ENCODE assay signal across 28 cellular contexts in genomic region chr1:28278763-28279162, GRCh38.
"Had no signal": no experiment of that assay in that cellular context is flagged by ENCODE, and none has a peak within 500 bp of the region (broad histone marks: within the 10 kb centered on the region; RNA-seq: fewer than 3 reads in every experiment).

No MANE protein-coding gene starts in this region.

- H3K27ac ChIP-seq: brain microvascular endothelial cell, cardiac muscle cell, SK-N-MC had no signal

- H3K4me3 ChIP-seq: cardiac muscle cell, SK-N-MC had no signal

- H3K9me3 Mint-ChIP-seq: activated CD4-positive, alpha-beta T cell treated with anti-CD3 and anti-CD28 coated beads, Interleukin-2, amount 10 ng/mL, durations not matched to agents 24 days and 14 days; activated CD8-positive, alpha-beta T cell treated with anti-CD3 and anti-CD28 coated beads for 36 hours; activated naive CD8-positive, alpha-beta T cell treated with anti-CD3 and anti-CD28 coated beads for 36 hours; activated T-cell treated with anti-CD3 and anti-CD28 coated beads, Interleukin-2, amount 50 U/mL, for 72 hours; activated T-helper 17 cell treated with anti-CD3 and anti-CD28 coated beads, Interleukin-2, amount 50 U/mL, for 72 hours; central memory CD8-positive, alpha-beta T cell had no signal

- H3K27me3 Mint-ChIP-seq: activated CD4-positive, alpha-beta T cell treated with anti-CD3 and anti-CD28 coated beads, Interleukin-2, amount 10 ng/mL, durations not matched to agents 24 days and 14 days; activated CD8-positive, alpha-beta T cell treated with anti-CD3 and anti-CD28 coated beads for 36 hours; activated naive CD8-positive, alpha-beta T cell treated with anti-CD3 and anti-CD28 coated beads for 36 hours; activated T-helper 17 cell treated with anti-CD3 and anti-CD28 coated beads, Interleukin-2, amount 50 U/mL, for 72 hours; central memory CD8-positive, alpha-beta T cell; IgD-negative memory B cell had no signal

- H3K4me3 Mint-ChIP-seq: activated CD4-positive, alpha-beta T cell treated with anti-CD3 and anti-CD28 coated beads, Interleukin-2, amount 10 ng/mL, durations not matched to agents 24 days and 14 days; activated CD8-positive, alpha-beta T cell treated with anti-CD3 and anti-CD28 coated beads for 36 hours; activated naive CD8-positive, alpha-beta T cell treated with anti-CD3 and anti-CD28 coated beads for 36 hours; activated T-cell treated with anti-CD3 and anti-CD28 coated beads, Interleukin-2, amount 50 U/mL, for 72 hours; activated T-helper 17 cell treated with anti-CD3 and anti-CD28 coated beads, Interleukin-2, amount 50 U/mL, for 72 hours; central memory CD8-positive, alpha-beta T cell; IgD-negative memory B cell had no signal

- H3K27me3 ChIP-seq: brain microvascular endothelial cell, cardiac muscle cell had no signal

- DNase-seq: activated CD4-positive, alpha-beta T cell treated with anti-CD3 and anti-CD28 coated beads, Interleukin-2, amount 10 ng/mL, durations not matched to agents 24 days and 14 days; activated CD4-positive, alpha-beta T cell treated with anti-CD3 and anti-CD28 coated beads, Interleukin-2, amount 50 U/mL, for 4 hours; activated CD8-positive, alpha-beta T cell treated with anti-CD3 and anti-CD28 coated beads for 36 hours; activated effector memory CD4-positive, alpha-beta T cell treated with anti-CD3 and anti-CD28 coated beads, Interleukin-2, amount 50 U/mL, for 16 hours; activated naive CD4-positive, alpha-beta T cell; activated naive CD4-positive, alpha-beta T cell treated with anti-CD3 and anti-CD28 coated beads, Interleukin-2, amount 50 U/mL, for 16 hours; activated naive CD8-positive, alpha-beta T cell treated with anti-CD3 and anti-CD28 coated beads for 36 hours; activated T-cell treated with anti-CD3 and anti-CD28 coated beads, Interleukin-2, amount 50 U/mL, for 1 hour; activated T-cell treated with anti-CD3 and anti-CD28 coated beads, Interleukin-2, amount 50 U/mL, for 72 hours; amniotic stem cell; aorta; brain microvascular endothelial cell; KG1; MM.1S; MV-4-11; NCI-H1092; NCI-H1417 treated with DMSO at 0.1 percent for 48 hours; NCI-H187 treated with DMSO at 0.1 percent for 48 hours; NCI-H2081 treated with DMSO at 0.1 percent for 48 hours; NCI-H345; NCI-H524 treated with DMSO at 0.1 percent for 48 hours; Right ventricle myocardium superior; T1000 had no signal

- H3K4me1 Mint-ChIP-seq: activated naive CD8-positive, alpha-beta T cell treated with anti-CD3 and anti-CD28 coated beads for 36 hours; IgD-negative memory B cell had no signal

- H3K27ac Mint-ChIP-seq: activated CD4-positive, alpha-beta T cell treated with anti-CD3 and anti-CD28 coated beads, Interleukin-2, amount 10 ng/mL, durations not matched to agents 24 days and 14 days; activated CD8-positive, alpha-beta T cell treated with anti-CD3 and anti-CD28 coated beads for 36 hours; activated naive CD8-positive, alpha-beta T cell treated with anti-CD3 and anti-CD28 coated beads for 36 hours; activated T-cell treated with anti-CD3 and anti-CD28 coated beads, Interleukin-2, amount 50 U/mL, for 72 hours; activated T-helper 17 cell treated with anti-CD3 and anti-CD28 coated beads, Interleukin-2, amount 50 U/mL, for 72 hours; IgD-negative memory B cell had no signal
